ENCODE assay signal across 8 cellular contexts in the genomic region with DNA sequence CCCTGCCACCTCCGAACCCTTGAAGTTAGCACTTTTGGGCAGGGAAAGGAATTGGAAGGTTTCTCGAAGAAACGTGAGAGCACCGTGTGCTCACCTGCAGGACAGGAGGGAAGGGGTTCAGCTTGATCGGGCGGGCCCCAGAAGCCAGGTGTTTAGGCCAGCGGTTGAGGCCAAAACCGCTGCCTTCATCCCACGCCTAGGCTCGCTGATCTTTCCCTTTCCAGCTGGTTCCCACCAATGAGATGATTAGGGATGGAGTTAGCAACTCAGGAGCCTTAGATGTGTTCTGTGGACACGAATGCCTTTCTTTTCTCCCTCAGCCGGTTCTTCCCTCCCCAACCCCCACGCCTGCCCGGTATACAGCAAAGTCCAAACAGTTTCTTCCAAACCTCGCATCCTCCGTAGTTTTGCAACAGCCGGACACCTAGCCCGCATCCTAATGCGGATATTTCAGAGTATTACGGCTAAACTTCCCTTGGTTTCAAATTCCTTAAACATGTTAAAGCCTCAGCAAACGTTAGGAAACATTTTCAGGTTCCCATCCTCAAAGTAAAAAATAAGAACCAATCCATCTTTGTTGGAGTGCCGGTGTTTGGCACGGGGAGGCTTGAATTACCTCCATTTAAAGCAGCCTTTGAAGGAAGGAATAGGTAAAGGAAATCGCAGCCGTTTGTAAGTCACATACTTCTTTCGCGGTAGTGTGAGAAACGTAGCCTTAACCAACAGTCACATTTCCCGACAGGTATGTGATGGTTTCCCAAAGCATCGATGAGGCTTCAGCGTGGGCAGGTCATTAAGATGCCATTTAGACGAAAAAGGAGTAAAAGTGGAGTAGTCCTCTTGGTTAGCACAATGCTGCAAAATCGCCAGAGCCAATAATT. TPM values are rescaled to one million over a fixed set of nuclear protein-coding genes. Genes with fewer than 3 reads are reported as not detected.
DNase-seq lines count a peak whose midpoint lies in the region; ATAC-seq, FAIRE-seq and TF ChIP-seq lines count a peak whose summit lies in the region.

No MANE protein-coding gene starts in this region.

- H3K4me3 ChIP-seq in PC-9 (peak overlapping the region; percentile 77), bronchial epithelial cell (ENCODE audit: low read depth, low read length) (peak overlapping the region; percentile 98)

- H3K27me3 Mint-ChIP-seq in stimulated activated naive B cell treated with anti-CD40 and anti-IgM and Interleukin-4, amounts not matched to agents 10 μg/mL and 1 μg/mL and 100 μg/mL, for 72 hours = no peaks in the 10 kb centered on the region

- BruUV-seq in PC-9 (replicated peaks; lab: Mats Ljungman, UMichigan) = TSS peak; percentile 53

- H3K9me2 ChIP-seq in PC-9 (ENCODE audit: insufficient read depth) = no peaks in the 10 kb centered on the region

- H3K36me3 Mint-ChIP-seq in stimulated activated naive B cell treated with anti-CD40 and anti-IgM and Interleukin-4, amounts not matched to agents 10 μg/mL and 1 μg/mL and 100 μg/mL, for 72 hours = peaks cover 3 to 14% of the 10 kb centered on the region in 2 donors

- no peak for FAIRE-seq in bronchial epithelial cell (lab: Jason Lieb, UNC)

- intact Hi-C loops in PC-9 (cut with micrococcal nuclease; ENCODE audit: unreplicated experiment) = loop anchor here (2.0 to 10.0 kb wide), 2 partner anchors 129 to 361 kb away; a partner anchor contains a TSS

- no peak overlapping the region for H3K27ac ChIP-seq in PC-9

- H3K4me3 Mint-ChIP-seq in stimulated activated naive B cell treated with anti-CD40 and anti-IgM and Interleukin-4, amounts not matched to agents 10 μg/mL and 1 μg/mL and 100 μg/mL, for 72 hours = peak overlapping the region; percentile 91

- CTCF ChIA-PET in PC-9 (lab: Charles Lee) = interaction anchor here (0.5 to 0.8 kb wide), 2 partner anchors 175 to 330 kb away, joined by 3 to 6 read pairs; no protein-coding TSS in a partner anchor

- H3K4me2 ChIP-seq in PC-9 = peak overlapping the region; percentile 77

- DNase-seq in Caki2 (ENCODE audit: low read depth) = peak; percentile 31
- DNase-seq in HCEC 1CT = peak; percentile 49
- DNase-seq in PC-9 = no peak
- DNase-seq in bronchial epithelial cell (ENCODE audit: low read depth) = peak; percentile 40
- no peak for DNase-seq in left lobe of liver (ENCODE audit: low spot score)
- no peak for DNase-seq in stimulated activated naive B cell treated with anti-CD40 and anti-IgM and Interleukin-4, amounts not matched to agents 10 μg/mL and 1 μg/mL and 100 μg/mL, for 72 hours
- no peak for DNase-seq in T1000 (lab: John Stamatoyannopoulos, UW)

- H3K4me1 ChIP-seq in PC-9 (replicated peaks; ENCODE audit: insufficient read depth) = peaks cover 37% of the 10 kb centered on the region

- peaks cover 21% of the 10 kb centered on the region for H3F3A ChIP-seq in PC-9 (ENCODE audit: insufficient read depth, low read depth)

- H3K27me3 ChIP-seq in PC-9 (ENCODE audit: insufficient read depth, low read depth) (no peaks in the 10 kb centered on the region), bronchial epithelial cell (ENCODE audit: control insufficient read depth, insufficient read depth, low read length) (no peaks in the 10 kb centered on the region)

- peak overlapping the region; percentile 91 for H2AFZ ChIP-seq in PC-9

- no peaks in the 10 kb centered on the region for H3K36me3 ChIP-seq in PC-9 (ENCODE audit: low read depth)
- no peaks in the 10 kb centered on the region for H3K36me3 ChIP-seq in bronchial epithelial cell (ENCODE audit: control insufficient read depth, insufficient read depth, low read length)

- in situ Hi-C loops in Caki2 (cut with HindIII; ENCODE audit: low pct_unique_long_range_greater_than_20kb, low sequenced_read_pairs) = no loop called here

- ATAC-seq in left lobe of liver (peak; percentile 39), GM19467 (IDR thresholded peaks at IDR 0.05; ENCODE audit: unreplicated experiment) (no peak)
- ATAC-seq in stimulated activated naive B cell treated with anti-CD40 and anti-IgM and Interleukin-4, amounts not matched to agents 10 μg/mL and 1 μg/mL and 100 μg/mL, for 72 hours (replicated peaks) = peak; percentile 1 to 3

- H3K27ac Mint-ChIP-seq in stimulated activated naive B cell treated with anti-CD40 and anti-IgM and Interleukin-4, amounts not matched to agents 10 μg/mL and 1 μg/mL and 100 μg/mL, for 72 hours = peak overlapping the region; percentile 95

- TF ChIP-seq CTCF in PC-9 (conservative IDR thresholded peaks at IDR 0.05) = no peak
- TF ChIP-seq CTCF in bronchial epithelial cell (IDR thresholded peaks at IDR 0.05; ENCODE audit: insufficient read depth, low read length, severe bottlenecking) = no peak

- H3K4me1 Mint-ChIP-seq in stimulated activated naive B cell treated with anti-CD40 and anti-IgM and Interleukin-4, amounts not matched to agents 10 μg/mL and 1 μg/mL and 100 μg/mL, for 72 hours = peaks cover 25 to 64% of the 10 kb centered on the region in 2 donors

- H3K79me2 ChIP-seq in PC-9 (ENCODE audit: low read depth) = peaks cover 16% of the 10 kb centered on the region; the same call in 1 of the 2 replicates

- no peaks in the 10 kb centered on the region for H3K9me3 Mint-ChIP-seq in stimulated activated naive B cell treated with anti-CD40 and anti-IgM and Interleukin-4, amounts not matched to agents 10 μg/mL and 1 μg/mL and 100 μg/mL, for 72 hours

- POLR2A ChIA-PET in PC-9 (lab: Charles Lee; ENCODE audit: unreplicated experiment) = interaction anchor here (0.6 kb wide), 1 partner anchor 72 kb away, joined by 5 read pairs; no protein-coding TSS in a partner anchor

- H4K20me1 ChIP-seq in PC-9 (ENCODE audit: insufficient read depth) = no peaks in the 10 kb centered on the region

- no peaks in the 10 kb centered on the region for H3K9me3 ChIP-seq in PC-9 (ENCODE audit: insufficient read depth, low read depth)

RNA-seq across cellular contexts. Expression of a gene that starts 1.1 kb away (rescaled TPM):
- 1.4 and 2.3 TPM in 2 replicates for total RNA-seq in Caki2 (2014; rRNA removed; shearing (Covaris generic); ENCODE audit: low replicate concordance)
- total RNA-seq in PC-9 (2021) (2.0 and 2.2 TPM in 2 replicates), bronchial epithelial cell (5.5 and 8.8 TPM in 2 replicates), left lobe of liver (0.73 TPM)

Comparison
In these comparisons a context has a peak if more than half of its experiments do, and no peak if none do; other contexts are left out.
1. DNase-seq: peak in Caki2 (single experiment), HCEC 1CT (single experiment) and bronchial epithelial cell (single experiment); none in PC-9 (0 of 2), left lobe of liver (single experiment), stimulated activated naive B cell treated with anti-CD40 and anti-IgM and Interleukin-4, amounts not matched to agents 10 μg/mL and 1 μg/mL and 100 μg/mL, for 72 hours (single experiment) and T1000 (single experiment).